In the genomic region with DNA sequence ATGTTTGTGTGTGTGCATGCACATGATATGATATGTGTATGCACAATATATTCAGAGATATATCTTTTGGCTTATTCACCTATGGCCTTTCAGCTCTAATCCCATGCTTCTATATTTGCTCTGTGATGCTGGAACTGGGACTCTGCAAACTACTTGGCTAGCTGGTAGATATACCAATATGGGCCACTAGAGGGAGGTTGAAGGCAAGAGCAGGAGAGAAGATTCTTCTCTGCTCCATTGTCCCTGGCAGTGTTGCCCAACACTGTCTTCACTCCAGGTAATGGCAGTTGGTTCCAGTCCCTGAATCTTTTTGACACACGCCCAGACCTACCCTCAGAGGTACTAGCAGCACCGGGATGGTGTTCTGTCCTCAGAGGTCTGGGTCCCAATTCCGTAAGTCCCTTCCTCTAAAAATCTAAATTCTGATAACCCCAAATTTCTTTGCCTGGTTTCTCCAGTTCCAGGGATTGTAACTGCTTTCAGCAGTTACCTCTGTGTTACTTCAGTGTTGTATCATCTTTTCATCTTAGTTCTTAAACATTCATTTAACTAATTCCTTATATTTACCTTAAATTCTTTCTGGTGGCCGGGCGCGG, we compare ENCODE assay signal across 8 cellular contexts. TPM values are rescaled to one million over a fixed set of nuclear protein-coding genes. Genes with fewer than 3 reads are reported as not detected.
DNase-seq lines count a peak whose midpoint lies in the region; ATAC-seq and TF ChIP-seq lines count a peak whose summit lies in the region.

No MANE protein-coding gene starts in this region.

- H3K4me3 ChIP-seq in MM.1S (ENCODE audit: low read length) (no peak overlapping the region), thyroid gland (replicated peaks in 1 of 3) (no peak overlapping the region)

- H3K79me2 ChIP-seq in MM.1S (ENCODE audit: low read length), result no peaks in the 10 kb centered on the region

- no peaks in the 10 kb centered on the region for H3K9me2 ChIP-seq in MM.1S (replicated peaks; ENCODE audit: insufficient read depth, low read length)

- H3K4me1 ChIP-seq in MM.1S (ENCODE audit: low read length) (no peaks in the 10 kb centered on the region), thyroid gland (no peaks in the 10 kb centered on the region)

- H2AFZ ChIP-seq in MM.1S (ENCODE audit: low read length), result no peak overlapping the region

- 56 to 63% methylated on average over 5 to 6 of the region's 6 CpGs for WGBS in thyroid gland, 2 donors

- no peaks in the 10 kb centered on the region for H3F3A ChIP-seq in MM.1S (ENCODE audit: insufficient read depth, low read length)

- peak; percentile 83 for TF ChIP-seq CTCF in MM.1S (IDR thresholded peaks at IDR 0.05; ENCODE audit: low read length)
- peak; percentile 68 to 89 (median 73) for TF ChIP-seq CTCF in thyroid gland (IDR thresholded peaks at IDR 0.05)

- intact Hi-C loops in thyroid gland (cut with DNase I), result no loop called here

- no peaks in the 10 kb centered on the region for H3K9me3 ChIP-seq in MM.1S (replicated peaks; ENCODE audit: insufficient read depth, low read length)
- no peaks in the 10 kb centered on the region for H3K9me3 ChIP-seq in thyroid gland

- no peaks in the 10 kb centered on the region for H3K36me3 ChIP-seq in MM.1S (replicated peaks; ENCODE audit: insufficient read depth, low read length)
- no peaks in the 10 kb centered on the region for H3K36me3 ChIP-seq in thyroid gland

- ATAC-seq in activated CD4-positive, CD25-positive, alpha-beta regulatory T cell treated with anti-CD3 and anti-CD28 coated beads, Interleukin-2, amount 50 U/mL, for 24 hours, result peak; percentile 58 to 65
- peak; percentile 91 for ATAC-seq in GM21723 (IDR thresholded peaks at IDR 0.05; ENCODE audit: unreplicated experiment)

- no peak overlapping the region for H3K9ac ChIP-seq in MM.1S (ENCODE audit: low read length)

- H4K20me1 ChIP-seq in MM.1S (ENCODE audit: insufficient read depth, low read length), result no peaks in the 10 kb centered on the region

- H3K27ac ChIP-seq in MM.1S (ENCODE audit: low read length) (no peak overlapping the region), thyroid gland (no peak overlapping the region)

- TF ChIP-seq POLR2A in thyroid gland (IDR thresholded peaks at IDR 0.05), result no peak

- H3K27me3 ChIP-seq in MM.1S (replicated peaks; ENCODE audit: insufficient read depth, low read length) (no peaks in the 10 kb centered on the region), thyroid gland (no peaks in the 10 kb centered on the region)

- no peak overlapping the region for H3K4me2 ChIP-seq in MM.1S (ENCODE audit: low read depth, low read length)

- DNase-seq in activated CD4-positive, CD25-positive, alpha-beta regulatory T cell treated with anti-CD3 and anti-CD28 coated beads, Interleukin-2, amount 50 U/mL, for 72 hours, result no peak
- DNase-seq in MM.1S, result peak; percentile 64
- peak; percentile 64 for DNase-seq in SK-N-DZ (ENCODE audit: low spot score)
- peak; percentile 37 for DNase-seq in central memory CD4-positive, alpha-beta T cell
- DNase-seq in kidney tubule cell (ENCODE audit: low spot score), result peak; percentile 63
- DNase-seq in thyroid gland, result peak; percentile 21 to 26

RNA-seq across cellular contexts. Expression of a gene that starts 44.7 kb away (rescaled TPM):
- polyA plus RNA-seq in SK-N-DZ (2014; cell fraction: cytosol; rRNA removed), result 24.9 and 26.7 TPM in 2 replicates
- polyA plus RNA-seq in SK-N-DZ (2014; cell fraction: nucleus; rRNA removed), result 13.2 and 14.9 TPM in 2 replicates
- 10 to 100 TPM; 23.5 to 50.1 (median 32.9) TPM for total RNA-seq in thyroid gland
